In genomic region chr5:137754236-137754960, GRCh38 we compare ENCODE assay signal across 1 cellular context.
A peak's percentile ranks its signal among the peaks of the same experiment; 100 is the strongest.
TF ChIP-seq lines count a peak whose summit lies in the region.

Gene HNRNPA0, minus strand, starts transcription at chr5:137754363. Its CDS starts 297 bp downstream, at chr5:137754066.

TF ChIP-seq in GM12878, 131 proteins besides CTCF, POLR2A, EP300 and RAD21 (continued from another document and continues in another):
- TF ChIP-seq EGR1 (IDR thresholded peaks at IDR 0.05; ENCODE audit: borderline replicate concordance in 1 of 2, low read depth in 2 of 2, low read length in 2 of 2) (peak; percentile 15 to 93), MEF2A (IDR thresholded peaks at IDR 0.05; ENCODE audit: insufficient read depth, low read depth, low read length) (no peak), KAT2A (conservative IDR thresholded peaks at IDR 0.05; ENCODE audit: control insufficient read depth, low read depth, low read length) (peak; percentile 92), PAX8 (IDR thresholded peaks at IDR 0.05) (no peak), POLR2AphosphoS5 (IDR thresholded peaks at IDR 0.05; ENCODE audit: low read length) (peak; percentile 98), PKNOX1 (IDR thresholded peaks at IDR 0.05) (peak; percentile 99), RFX5 (IDR thresholded peaks at IDR 0.05; ENCODE audit: low read depth, low read length) (peak; percentile 62; the same call in 1 of the 2 replicates), TCF12 (IDR thresholded peaks at IDR 0.05; ENCODE audit: low read depth, low read length) (peak; percentile 87), ATF3 (IDR thresholded peaks at IDR 0.05; ENCODE audit: borderline replicate concordance, extremely low read depth, low read depth, low read length) (no peak), TARDBP (IDR thresholded peaks at IDR 0.05; ENCODE audit: borderline replicate concordance) (no peak), SPI1 (IDR thresholded peaks at IDR 0.05; ENCODE audit: borderline replicate concordance, insufficient read depth, low read depth, low read length) (peak; percentile 88), DPF2 (IDR thresholded peaks at IDR 0.05) (peak; percentile 97), TBL1XR1 (IDR thresholded peaks at IDR 0.05; ENCODE audit: low read depth, low read length) (no peak), ZNF384 (IDR thresholded peaks at IDR 0.05; ENCODE audit: borderline replicate concordance, low read depth, low read length) (no peak), NRF1 (conservative IDR thresholded peaks at IDR 0.05; ENCODE audit: low read depth, low read length) (peak; percentile 50), RB1 (IDR thresholded peaks at IDR 0.05; ENCODE audit: borderline replicate concordance) (peak; percentile 97; the same call in 1 of the 2 replicates), POLR2AphosphoS2 (IDR thresholded peaks at IDR 0.05; ENCODE audit: low read depth, low read length) (peak; percentile 67; the same call in 1 of the 2 replicates), ZBTB40 (IDR thresholded peaks at IDR 0.05; ENCODE audit: borderline replicate concordance) (peak; percentile 90), E2F4 (IDR thresholded peaks at IDR 0.05; ENCODE audit: low read depth, low read length) (peak; percentile 79), PAX5 (IDR thresholded peaks at IDR 0.05; ENCODE audit: borderline replicate concordance, low read depth, low read length) (peak; percentile 43; the same call in 1 of the 2 replicates), GABPA (IDR thresholded peaks at IDR 0.05; ENCODE audit: low read depth) (peak; percentile 87), BCL3 (IDR thresholded peaks at IDR 0.05; ENCODE audit: borderline replicate concordance, insufficient read depth, low read depth, low read length, poor library complexity, severe bottlenecking) (peak; percentile 48), RUNX3 (IDR thresholded peaks at IDR 0.05; ENCODE audit: low read length) (peak; percentile 83), BHLHE40 (IDR thresholded peaks at IDR 0.05; ENCODE audit: borderline replicate concordance in 1 of 2, low read depth in 2 of 2, low read length in 1 of 2) (peak; percentile 36 to 72; a peak in 3 of 4 replicates), TAF1 (IDR thresholded peaks at IDR 0.05; ENCODE audit: borderline replicate concordance, low read depth, low read length) (peak; percentile 98), TCF3 (IDR thresholded peaks at IDR 0.05; ENCODE audit: borderline replicate concordance, insufficient read depth, low read depth, low read length) (peak; percentile 88), TCF7 (IDR thresholded peaks at IDR 0.05; ENCODE audit: borderline replicate concordance) (no peak), FOXM1 (IDR thresholded peaks at IDR 0.05; ENCODE audit: low read depth, low read length) (0 out of 2 replicates have a peak, but pooled peaks have one; percentile 60), SMARCA5 (IDR thresholded peaks at IDR 0.05) (no peak), HSF1 (IDR thresholded peaks at IDR 0.05; ENCODE audit: low read depth, low read length) (0 out of 2 replicates have a peak, but pooled peaks have one; percentile 14), ATF7 (IDR thresholded peaks at IDR 0.05; ENCODE audit: low read depth) (peak; percentile 86), IRF5 (IDR thresholded peaks at IDR 0.05; ENCODE audit: borderline replicate concordance) (0 out of 2 replicates have a peak, but pooled peaks have one; percentile 3), RELA (IDR thresholded peaks at IDR 0.05; ENCODE audit: borderline replicate concordance, partially characterized antibody) (peak; percentile 79), CREB1 (IDR thresholded peaks at IDR 0.05; ENCODE audit: low read depth) (peak; percentile 90), SMC3 (IDR thresholded peaks at IDR 0.05; ENCODE audit: borderline replicate concordance, low read length) (no peak), SUPT20H (IDR thresholded peaks at IDR 0.05; ENCODE audit: borderline replicate concordance, control insufficient read depth, low read depth, low read length) (peak; percentile 74; the same call in 1 of the 2 replicates), LARP7 (IDR thresholded peaks at IDR 0.05) (0 out of 2 replicates have a peak, but pooled peaks have one; percentile 24), PRDM15 (CRISPR knock-in tag; IDR thresholded peaks at IDR 0.05) (no peak), HDGF (IDR thresholded peaks at IDR 0.05) (peak; percentile 94), RELB (IDR thresholded peaks at IDR 0.05; ENCODE audit: low read depth) (peak; percentile 90), IKZF2 (IDR thresholded peaks at IDR 0.05) (peak; percentile 66 to 76), IRF3 (IDR thresholded peaks at IDR 0.05) (peak; percentile 36), MXI1 (IDR thresholded peaks at IDR 0.05; ENCODE audit: low read depth, low read length) (peak; percentile 54; the same call in 1 of the 2 replicates)
